Comparison of ENCODE assay signal across 13 cellular contexts in the genomic region with DNA sequence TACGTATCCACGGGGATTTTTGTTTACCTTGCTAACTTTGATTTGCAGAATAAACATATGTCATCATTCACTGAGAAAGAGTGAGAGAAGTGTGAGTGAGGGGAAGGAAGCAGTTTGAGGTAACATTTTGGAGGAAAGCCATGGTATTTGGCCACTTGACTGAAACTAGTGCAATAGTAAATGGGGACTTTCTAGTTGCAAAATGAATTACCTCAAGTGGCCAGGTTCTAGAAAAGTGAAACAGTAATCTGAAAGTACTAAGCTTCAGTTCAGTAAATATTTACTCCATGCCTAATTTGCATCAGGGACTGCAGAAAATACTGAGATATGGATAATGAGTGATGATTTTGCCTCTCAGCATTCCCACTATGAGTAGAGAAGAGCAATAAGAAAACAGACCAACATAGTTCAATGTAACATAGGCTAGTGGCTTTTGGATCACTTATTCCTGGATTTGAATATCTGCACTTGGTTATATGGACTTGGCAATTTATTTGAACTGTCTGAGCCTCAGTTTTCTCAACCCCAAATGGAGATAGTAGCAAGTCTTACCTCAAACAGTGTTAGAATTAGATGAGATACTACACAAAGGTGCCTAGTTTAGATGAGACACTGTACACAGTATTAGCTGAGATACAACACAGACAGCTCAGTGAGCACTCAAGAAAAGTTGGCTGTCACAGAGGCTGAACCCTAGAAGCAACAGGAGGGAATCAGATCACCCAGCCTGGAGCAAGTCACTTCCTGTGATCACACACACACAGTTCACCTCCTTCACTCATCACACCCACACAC.
DNase-seq lines count a peak whose midpoint lies in the region; ATAC-seq and TF ChIP-seq lines count a peak whose summit lies in the region.
"Had no signal": no experiment of that assay in that cellular context is flagged by ENCODE, and none has a peak within 500 bp of the region (broad histone marks: within the 10 kb centered on the region; RNA-seq: fewer than 3 reads in every experiment).

No MANE protein-coding gene starts in this region.

- H3K9me3 Mint-ChIP-seq in stimulated activated memory B cell treated with anti-CD40 and anti-IgM and Interleukin-4, amounts not matched to agents 10 μg/mL and 1 μg/mL and 100 μg/mL, for 72 hours, result no peaks in the 10 kb centered on the region
- H3K9me3 Mint-ChIP-seq: activated naive CD8-positive, alpha-beta T cell treated with anti-CD3 and anti-CD28 coated beads, Interleukin-2, amount 10 ng/mL, durations not matched to agents 7 days and 5 days had no signal

- ATAC-seq in GM18867 (IDR thresholded peaks at IDR 0.05; ENCODE audit: unreplicated experiment) (peak; percentile 87), GM21619 (IDR thresholded peaks at IDR 0.05; ENCODE audit: unreplicated experiment) (peak; percentile 84), HG03108 (IDR thresholded peaks at IDR 0.05; ENCODE audit: unreplicated experiment) (peak; percentile 71)
- no peak for ATAC-seq in stimulated activated memory B cell treated with anti-CD40 and anti-IgM and Interleukin-4, amounts not matched to agents 10 μg/mL and 1 μg/mL and 100 μg/mL, for 72 hours

- TF ChIP-seq CTCF in choroid plexus epithelial cell (conservative IDR thresholded peaks at IDR 0.05; ENCODE audit: low read depth, low read length), result no peak

- H3K36me3 Mint-ChIP-seq in stimulated activated memory B cell treated with anti-CD40 and anti-IgM and Interleukin-4, amounts not matched to agents 10 μg/mL and 1 μg/mL and 100 μg/mL, for 72 hours, result no peaks in the 10 kb centered on the region
- H3K36me3 Mint-ChIP-seq: activated naive CD8-positive, alpha-beta T cell treated with anti-CD3 and anti-CD28 coated beads, Interleukin-2, amount 10 ng/mL, durations not matched to agents 7 days and 5 days had no signal

- H3K27ac ChIP-seq in caudate nucleus (ENCODE audit: low read depth, low read length), result no peak overlapping the region
- H3K27ac ChIP-seq: coronary artery had no signal

- H3K27ac Mint-ChIP-seq in stimulated activated memory B cell treated with anti-CD40 and anti-IgM and Interleukin-4, amounts not matched to agents 10 μg/mL and 1 μg/mL and 100 μg/mL, for 72 hours, result no peak overlapping the region
- H3K27ac Mint-ChIP-seq: activated naive CD8-positive, alpha-beta T cell treated with anti-CD3 and anti-CD28 coated beads, Interleukin-2, amount 10 ng/mL, durations not matched to agents 7 days and 5 days had no signal

- peak; percentile 12 for DNase-seq in choroid plexus epithelial cell (ENCODE audit: low read depth)
- DNase-seq in cerebellar nuclear complex (lab: John Stamatoyannopoulos, UW), result no peak
- no peak for DNase-seq in caudate nucleus (lab: John Stamatoyannopoulos, UW)
- no peak for DNase-seq in NCI-H1105 treated with DMSO at 0.1 percent for 48 hours (lab: John Stamatoyannopoulos, UW)
- DNase-seq: activated naive CD8-positive, alpha-beta T cell treated with anti-CD3 and anti-CD28 coated beads, Interleukin-2, amount 10 ng/mL, durations not matched to agents 7 days and 5 days; EL; MG63; NCI-H446 treated with DMSO at 0.1 percent for 48 hours had no signal

- no peaks in the 10 kb centered on the region for H3K4me1 Mint-ChIP-seq in stimulated activated memory B cell treated with anti-CD40 and anti-IgM and Interleukin-4, amounts not matched to agents 10 μg/mL and 1 μg/mL and 100 μg/mL, for 72 hours
- H3K4me1 Mint-ChIP-seq: activated naive CD8-positive, alpha-beta T cell treated with anti-CD3 and anti-CD28 coated beads, Interleukin-2, amount 10 ng/mL, durations not matched to agents 7 days and 5 days had no signal

- no peak overlapping the region for H3K4me3 Mint-ChIP-seq in stimulated activated memory B cell treated with anti-CD40 and anti-IgM and Interleukin-4, amounts not matched to agents 10 μg/mL and 1 μg/mL and 100 μg/mL, for 72 hours
- H3K4me3 Mint-ChIP-seq: activated naive CD8-positive, alpha-beta T cell treated with anti-CD3 and anti-CD28 coated beads, Interleukin-2, amount 10 ng/mL, durations not matched to agents 7 days and 5 days had no signal

- no peaks in the 10 kb centered on the region for H3K27me3 Mint-ChIP-seq in stimulated activated memory B cell treated with anti-CD40 and anti-IgM and Interleukin-4, amounts not matched to agents 10 μg/mL and 1 μg/mL and 100 μg/mL, for 72 hours

- H3K4me3 ChIP-seq in choroid plexus epithelial cell (ENCODE audit: low read depth, low read length), result no peak overlapping the region
- H3K4me3 ChIP-seq: coronary artery, MG63 had no signal
